ENCODE assay signal across 29 cellular contexts in the genomic region with DNA sequence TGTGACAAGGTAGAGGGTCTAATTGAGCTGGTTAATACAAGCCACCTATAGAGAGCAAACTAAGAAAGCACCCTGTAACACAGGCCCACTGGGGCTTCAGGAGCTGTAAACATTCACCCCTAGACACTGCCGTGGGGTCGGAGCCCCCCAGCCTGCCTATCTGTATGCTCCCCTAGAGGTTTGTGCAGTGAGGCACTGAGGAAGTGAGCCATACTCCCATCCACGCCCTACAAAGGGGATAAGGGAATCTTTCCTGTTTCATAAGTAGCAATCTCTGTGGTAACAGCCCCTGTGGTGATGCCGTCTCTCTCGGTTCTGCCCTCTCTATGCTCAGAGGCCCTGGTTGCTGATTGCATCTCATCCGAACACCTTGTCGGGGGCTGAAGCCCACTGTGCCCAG.
"Had no signal": no experiment of that assay in that cellular context is flagged by ENCODE, and none has a peak within 500 bp of the region (broad histone marks: within the 10 kb centered on the region; RNA-seq: fewer than 3 reads in every experiment).

No MANE protein-coding gene starts in this region.

- H3K79me2 ChIP-seq: parathyroid adenoma had no signal

- H3K9ac ChIP-seq: parathyroid adenoma had no signal

- H2AFZ ChIP-seq: parathyroid adenoma had no signal

- H3K27me3 ChIP-seq: ovary, right lobe of liver, sigmoid colon, thyroid gland, upper lobe of left lung, vagina had no signal

- H3K36me3 ChIP-seq: ovary, right lobe of liver, sigmoid colon, stomach, thoracic aorta, thyroid gland, tibial nerve, upper lobe of left lung, vagina had no signal

- DNase-seq: naive thymus-derived CD8-positive, alpha-beta T cell; nephron progenitor cell; occipital lobe; ovary; posterior cingulate gyrus; psoas muscle; right cardiac atrium; right lobe of liver; sigmoid colon; small intestine; stimulated activated CD4-positive, alpha-beta T cell treated with anti-CD3 and anti-CD28 coated beads, Interleukin-15, amount 100 ng/mL, for 24 hours; stimulated activated CD4-positive, alpha-beta T cell treated with anti-CD3 and anti-CD28 coated beads, Interleukin-2, amount 100 ng/mL, for 24 hours; stimulated activated CD4-positive, alpha-beta T cell treated with anti-CD3 and anti-CD28 coated beads, Interleukin-2, amount 100 ng/mL, for 48 hours; stimulated activated CD4-positive, alpha-beta T cell treated with anti-CD3 and anti-CD28 coated beads, Interleukin-4, amount 100 ng/mL, for 24 hours; stimulated activated naive B cell treated with anti-CD40 and anti-IgM and Interleukin-4, amounts not matched to agents 10 μg/mL and 1 μg/mL and 100 μg/mL, for 72 hours; stimulated activated naive CD4-positive, alpha-beta T cell treated with Interleukin-2 at 50 U/mL for 16 hours; stomach; thyroid gland; trophoblast cell; upper lobe of left lung had no signal

- H3K4me3 Mint-ChIP-seq: naive thymus-derived CD8-positive, alpha-beta T cell; natural killer cell treated with Interleukin-12 subunit alpha and Interleukin-12 subunit beta and Interleukin-15 and Interleukin-18, amount 100 ng/mL, for 72 hours; nephron progenitor cell; neural crest cell; stimulated activated effector memory CD8-positive, alpha-beta T cell treated with anti-CD3 and anti-CD28 coated beads, Interleukin-12 subunit alpha, Interleukin-12 subunit beta, amount 100 ng/mL, for 72 hours; stimulated activated naive B cell treated with anti-CD40 and anti-IgM and Interleukin-4, amounts not matched to agents 10 μg/mL and 1 μg/mL and 100 μg/mL, for 72 hours; stimulated activated naive CD8-positive, alpha-beta T cell treated with anti-CD3 and anti-CD28 coated beads, Interleukin-15, Interleukin-2, amounts not matched to agents 100 ng/mL and 50 ng/mL, for 24 hours had no signal

- H3K4me3 ChIP-seq: ovary, psoas muscle, right lobe of liver, sigmoid colon, stomach, thoracic aorta, thyroid gland, tibial nerve, upper lobe of left lung, vagina had no signal

- H3K27ac ChIP-seq: ovary, parathyroid adenoma, psoas muscle, right lobe of liver, sigmoid colon, stomach, thoracic aorta, thyroid gland, tibial nerve, upper lobe of left lung, vagina had no signal

- H3K4me1 ChIP-seq: parathyroid adenoma, psoas muscle, right lobe of liver, sigmoid colon, stomach, thyroid gland, tibial nerve, upper lobe of left lung, vagina had no signal

- H3K36me3 Mint-ChIP-seq: stimulated activated effector memory CD8-positive, alpha-beta T cell treated with anti-CD3 and anti-CD28 coated beads, Interleukin-12 subunit alpha, Interleukin-12 subunit beta, amount 100 ng/mL, for 72 hours had no signal

- H3K9me3 ChIP-seq: ovary, right lobe of liver, thyroid gland, vagina had no signal

- H3K4me1 Mint-ChIP-seq: naive thymus-derived CD8-positive, alpha-beta T cell; nephron progenitor cell; neural crest cell; stimulated activated naive B cell treated with anti-CD40 and anti-IgM and Interleukin-4, amounts not matched to agents 10 μg/mL and 1 μg/mL and 100 μg/mL, for 72 hours had no signal

- H3K27me3 Mint-ChIP-seq: progenitor cell of endocrine pancreas had no signal

- H3K27ac Mint-ChIP-seq: naive thymus-derived CD8-positive, alpha-beta T cell; natural killer cell treated with Interleukin-12 subunit alpha and Interleukin-12 subunit beta and Interleukin-15 and Interleukin-18, amount 100 ng/mL, for 72 hours; nephron progenitor cell; progenitor cell of endocrine pancreas; stimulated activated effector memory CD8-positive, alpha-beta T cell treated with anti-CD3 and anti-CD28 coated beads, Interleukin-12 subunit alpha, Interleukin-12 subunit beta, amount 100 ng/mL, for 72 hours; stimulated activated naive B cell treated with anti-CD40 and anti-IgM and Interleukin-4, amounts not matched to agents 10 μg/mL and 1 μg/mL and 100 μg/mL, for 72 hours; stimulated activated naive CD8-positive, alpha-beta T cell treated with anti-CD3 and anti-CD28 coated beads, Interleukin-15, Interleukin-2, amounts not matched to agents 100 ng/mL and 50 ng/mL, for 24 hours had no signal
